1 cellular context compared by ENCODE assay signal in the genomic region with DNA sequence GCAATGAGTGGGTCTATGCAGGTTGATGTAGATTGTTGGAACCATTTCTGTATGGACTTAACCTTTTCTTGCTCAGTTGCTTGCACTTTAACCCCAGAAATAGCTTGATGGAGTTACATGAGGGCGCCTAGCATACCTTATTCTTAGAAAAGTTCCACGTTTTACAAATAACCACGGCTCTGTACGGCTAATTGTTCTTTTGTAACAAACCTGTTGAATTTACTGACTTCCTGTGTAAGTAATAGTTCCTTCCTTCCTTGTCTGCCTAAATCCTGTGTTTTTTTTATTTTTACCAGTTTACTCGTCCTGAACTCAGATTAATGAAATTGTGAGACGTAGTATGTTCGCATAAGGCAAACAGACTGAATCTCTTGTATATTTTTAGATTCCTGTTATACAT.
TF ChIP-seq lines count a peak whose summit lies in the region.

No MANE protein-coding gene starts in this region.

TF ChIP-seq in GM23338, 12 proteins besides CTCF, POLR2A, EP300 and RAD21 (continued from another document):
- TF ChIP-seq, protein P1, sequence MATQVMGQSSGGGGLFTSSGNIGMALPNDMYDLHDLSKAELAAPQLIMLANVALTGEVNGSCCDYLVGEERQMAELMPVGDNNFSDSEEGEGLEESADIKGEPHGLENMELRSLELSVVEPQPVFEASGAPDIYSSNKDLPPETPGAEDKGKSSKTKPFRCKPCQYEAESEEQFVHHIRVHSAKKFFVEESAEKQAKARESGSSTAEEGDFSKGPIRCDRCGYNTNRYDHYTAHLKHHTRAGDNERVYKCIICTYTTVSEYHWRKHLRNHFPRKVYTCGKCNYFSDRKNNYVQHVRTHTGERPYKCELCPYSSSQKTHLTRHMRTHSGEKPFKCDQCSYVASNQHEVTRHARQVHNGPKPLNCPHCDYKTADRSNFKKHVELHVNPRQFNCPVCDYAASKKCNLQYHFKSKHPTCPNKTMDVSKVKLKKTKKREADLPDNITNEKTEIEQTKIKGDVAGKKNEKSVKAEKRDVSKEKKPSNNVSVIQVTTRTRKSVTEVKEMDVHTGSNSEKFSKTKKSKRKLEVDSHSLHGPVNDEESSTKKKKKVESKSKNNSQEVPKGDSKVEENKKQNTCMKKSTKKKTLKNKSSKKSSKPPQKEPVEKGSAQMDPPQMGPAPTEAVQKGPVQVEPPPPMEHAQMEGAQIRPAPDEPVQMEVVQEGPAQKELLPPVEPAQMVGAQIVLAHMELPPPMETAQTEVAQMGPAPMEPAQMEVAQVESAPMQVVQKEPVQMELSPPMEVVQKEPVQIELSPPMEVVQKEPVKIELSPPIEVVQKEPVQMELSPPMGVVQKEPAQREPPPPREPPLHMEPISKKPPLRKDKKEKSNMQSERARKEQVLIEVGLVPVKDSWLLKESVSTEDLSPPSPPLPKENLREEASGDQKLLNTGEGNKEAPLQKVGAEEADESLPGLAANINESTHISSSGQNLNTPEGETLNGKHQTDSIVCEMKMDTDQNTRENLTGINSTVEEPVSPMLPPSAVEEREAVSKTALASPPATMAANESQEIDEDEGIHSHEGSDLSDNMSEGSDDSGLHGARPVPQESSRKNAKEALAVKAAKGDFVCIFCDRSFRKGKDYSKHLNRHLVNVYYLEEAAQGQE (IDR thresholded peaks at IDR 0.05; ENCODE audit: unreplicated experiment), result no peak
- TF ChIP-seq NANOG (IDR thresholded peaks at IDR 0.05; ENCODE audit: borderline replicate concordance), result no peak
- no peak for TF ChIP-seq STAT1 (IDR thresholded peaks at IDR 0.05; ENCODE audit: unreplicated experiment)
- TF ChIP-seq, protein P2, sequence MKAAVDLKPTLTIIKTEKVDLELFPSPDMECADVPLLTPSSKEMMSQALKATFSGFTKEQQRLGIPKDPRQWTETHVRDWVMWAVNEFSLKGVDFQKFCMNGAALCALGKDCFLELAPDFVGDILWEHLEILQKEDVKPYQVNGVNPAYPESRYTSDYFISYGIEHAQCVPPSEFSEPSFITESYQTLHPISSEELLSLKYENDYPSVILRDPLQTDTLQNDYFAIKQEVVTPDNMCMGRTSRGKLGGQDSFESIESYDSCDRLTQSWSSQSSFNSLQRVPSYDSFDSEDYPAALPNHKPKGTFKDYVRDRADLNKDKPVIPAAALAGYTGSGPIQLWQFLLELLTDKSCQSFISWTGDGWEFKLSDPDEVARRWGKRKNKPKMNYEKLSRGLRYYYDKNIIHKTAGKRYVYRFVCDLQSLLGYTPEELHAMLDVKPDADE (IDR thresholded peaks at IDR 0.05), result no peak
- TF ChIP-seq, protein P3, sequence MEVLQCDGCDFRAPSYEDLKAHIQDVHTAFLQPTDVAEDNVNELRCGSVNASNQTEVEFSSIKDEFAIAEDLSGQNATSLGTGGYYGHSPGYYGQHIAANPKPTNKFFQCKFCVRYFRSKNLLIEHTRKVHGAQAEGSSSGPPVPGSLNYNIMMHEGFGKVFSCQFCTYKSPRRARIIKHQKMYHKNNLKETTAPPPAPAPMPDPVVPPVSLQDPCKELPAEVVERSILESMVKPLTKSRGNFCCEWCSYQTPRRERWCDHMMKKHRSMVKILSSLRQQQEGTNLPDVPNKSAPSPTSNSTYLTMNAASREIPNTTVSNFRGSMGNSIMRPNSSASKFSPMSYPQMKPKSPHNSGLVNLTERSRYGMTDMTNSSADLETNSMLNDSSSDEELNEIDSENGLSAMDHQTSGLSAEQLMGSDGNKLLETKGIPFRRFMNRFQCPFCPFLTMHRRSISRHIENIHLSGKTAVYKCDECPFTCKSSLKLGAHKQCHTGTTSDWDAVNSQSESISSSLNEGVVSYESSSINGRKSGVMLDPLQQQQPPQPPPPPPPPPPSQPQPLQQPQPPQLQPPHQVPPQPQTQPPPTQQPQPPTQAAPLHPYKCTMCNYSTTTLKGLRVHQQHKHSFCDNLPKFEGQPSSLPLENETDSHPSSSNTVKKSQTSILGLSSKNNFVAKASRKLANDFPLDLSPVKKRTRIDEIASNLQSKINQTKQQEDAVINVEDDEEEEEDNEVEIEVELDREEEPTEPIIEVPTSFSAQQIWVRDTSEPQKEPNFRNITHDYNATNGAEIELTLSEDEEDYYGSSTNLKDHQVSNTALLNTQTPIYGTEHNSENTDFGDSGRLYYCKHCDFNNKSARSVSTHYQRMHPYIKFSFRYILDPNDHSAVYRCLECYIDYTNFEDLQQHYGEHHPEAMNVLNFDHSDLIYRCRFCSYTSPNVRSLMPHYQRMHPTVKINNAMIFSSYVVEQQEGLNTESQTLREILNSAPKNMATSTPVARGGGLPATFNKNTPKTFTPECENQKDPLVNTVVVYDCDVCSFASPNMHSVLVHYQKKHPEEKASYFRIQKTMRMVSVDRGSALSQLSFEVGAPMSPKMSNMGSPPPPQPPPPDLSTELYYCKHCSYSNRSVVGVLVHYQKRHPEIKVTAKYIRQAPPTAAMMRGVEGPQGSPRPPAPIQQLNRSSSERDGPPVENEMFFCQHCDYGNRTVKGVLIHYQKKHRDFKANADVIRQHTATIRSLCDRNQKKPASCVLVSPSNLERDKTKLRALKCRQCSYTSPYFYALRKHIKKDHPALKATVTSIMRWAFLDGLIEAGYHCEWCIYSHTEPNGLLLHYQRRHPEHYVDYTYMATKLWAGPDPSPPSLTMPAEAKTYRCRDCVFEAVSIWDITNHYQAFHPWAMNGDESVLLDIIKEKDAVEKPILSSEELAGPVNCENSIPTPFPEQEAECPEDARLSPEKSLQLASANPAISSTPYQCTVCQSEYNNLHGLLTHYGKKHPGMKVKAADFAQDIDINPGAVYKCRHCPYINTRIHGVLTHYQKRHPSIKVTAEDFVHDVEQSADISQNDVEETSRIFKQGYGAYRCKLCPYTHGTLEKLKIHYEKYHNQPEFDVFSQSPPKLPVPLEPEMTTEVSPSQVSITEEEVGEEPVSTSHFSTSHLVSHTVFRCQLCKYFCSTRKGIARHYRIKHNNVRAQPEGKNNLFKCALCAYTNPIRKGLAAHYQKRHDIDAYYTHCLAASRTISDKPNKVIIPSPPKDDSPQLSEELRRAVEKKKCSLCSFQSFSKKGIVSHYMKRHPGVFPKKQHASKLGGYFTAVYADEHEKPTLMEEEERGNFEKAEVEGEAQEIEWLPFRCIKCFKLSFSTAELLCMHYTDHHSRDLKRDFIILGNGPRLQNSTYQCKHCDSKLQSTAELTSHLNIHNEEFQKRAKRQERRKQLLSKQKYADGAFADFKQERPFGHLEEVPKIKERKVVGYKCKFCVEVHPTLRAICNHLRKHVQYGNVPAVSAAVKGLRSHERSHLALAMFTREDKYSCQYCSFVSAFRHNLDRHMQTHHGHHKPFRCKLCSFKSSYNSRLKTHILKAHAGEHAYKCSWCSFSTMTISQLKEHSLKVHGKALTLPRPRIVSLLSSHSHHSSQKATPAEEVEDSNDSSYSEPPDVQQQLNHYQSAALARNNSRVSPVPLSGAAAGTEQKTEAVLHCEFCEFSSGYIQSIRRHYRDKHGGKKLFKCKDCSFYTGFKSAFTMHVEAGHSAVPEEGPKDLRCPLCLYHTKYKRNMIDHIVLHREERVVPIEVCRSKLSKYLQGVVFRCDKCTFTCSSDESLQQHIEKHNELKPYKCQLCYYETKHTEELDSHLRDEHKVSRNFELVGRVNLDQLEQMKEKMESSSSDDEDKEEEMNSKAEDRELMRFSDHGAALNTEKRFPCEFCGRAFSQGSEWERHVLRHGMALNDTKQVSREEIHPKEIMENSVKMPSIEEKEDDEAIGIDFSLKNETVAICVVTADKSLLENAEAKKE (CRISPR knock-in tag; IDR thresholded peaks at IDR 0.05), result no peak
- no peak for TF ChIP-seq EZH2phosphoT487 (IDR thresholded peaks at IDR 0.05; ENCODE audit: unreplicated experiment)
- TF ChIP-seq CREB1 (CRISPR knock-in tag; IDR thresholded peaks at IDR 0.05; ENCODE audit: low read depth), result no peak
- no peak for TF ChIP-seq ZNF331 (CRISPR knock-in tag; IDR thresholded peaks at IDR 0.05; ENCODE audit: low read depth)
- TF ChIP-seq EZH2 (IDR thresholded peaks at IDR 0.05; ENCODE audit: low read depth, unreplicated experiment), result no peak
